In genomic region chr22:21020802-21021429, GRCh38 we compare ENCODE assay signal across 1 cellular context.
TF ChIP-seq lines count a peak whose summit lies in the region.

No MANE protein-coding gene starts in this region.

TF ChIP-seq in K562, 482 proteins besides CTCF, POLR2A, EP300 and RAD21 (continued from another document and continues in another):
- TF ChIP-seq ELK1 (CRISPR knock-in tag; IDR thresholded peaks at IDR 0.05) = no peak
- no peak for TF ChIP-seq ZKSCAN8 (CRISPR knock-in tag; IDR thresholded peaks at IDR 0.05)
- TF ChIP-seq RBM39 (optimal IDR thresholded peaks at IDR 0.05; ENCODE audit: low read depth, low read length) = peak; percentile 92
- TF ChIP-seq TCF15 (CRISPR knock-in tag; IDR thresholded peaks at IDR 0.05) = 0 out of 2 replicates have a peak, but pooled peaks have one; percentile 55
- TF ChIP-seq CHD2 (IDR thresholded peaks at IDR 0.05; ENCODE audit: low read depth, low read length) = no peak
- no peak for TF ChIP-seq CBX3 (IDR thresholded peaks at IDR 0.05; ENCODE audit: borderline replicate concordance in 1 of 2, low read length in 2 of 2)
- TF ChIP-seq ZBTB49 (CRISPR knock-in tag; IDR thresholded peaks at IDR 0.05; ENCODE audit: borderline replicate concordance) = no peak
- no peak for TF ChIP-seq SIX5 (IDR thresholded peaks at IDR 0.05; ENCODE audit: borderline replicate concordance in 1 of 2, insufficient read depth in 1 of 2, low read depth in 1 of 2, low read length in 2 of 2)
- TF ChIP-seq BRCA1 (IDR thresholded peaks at IDR 0.05) = no peak
- TF ChIP-seq BRCA1 (CRISPR knock-in tag; IDR thresholded peaks at IDR 0.05) = no peak
- TF ChIP-seq TARDBP (IDR thresholded peaks at IDR 0.05) = no peak
- TF ChIP-seq DEAF1 (CRISPR knock-in tag; IDR thresholded peaks at IDR 0.05) = no peak
- TF ChIP-seq HDAC6 (IDR thresholded peaks at IDR 0.05; ENCODE audit: low read depth, low read length) = no peak
- no peak for TF ChIP-seq KAT2B (IDR thresholded peaks at IDR 0.05; ENCODE audit: low read depth, low read length)
- no peak for TF ChIP-seq HDAC3 (IDR thresholded peaks at IDR 0.05; ENCODE audit: borderline replicate concordance, partially characterized antibody)
- TF ChIP-seq NUFIP1 (IDR thresholded peaks at IDR 0.05; ENCODE audit: partially characterized antibody) = no peak
- TF ChIP-seq ZNF431 (CRISPR knock-in tag; IDR thresholded peaks at IDR 0.05) = no peak
- no peak for TF ChIP-seq HDGF (IDR thresholded peaks at IDR 0.05)
- TF ChIP-seq KDM1A (IDR thresholded peaks at IDR 0.05) = no peak
- no peak for TF ChIP-seq EZH2 (IDR thresholded peaks at IDR 0.05; ENCODE audit: borderline replicate concordance, low read depth, low read length)
- TF ChIP-seq MAFK (IDR thresholded peaks at IDR 0.05; ENCODE audit: low read length) = peak; percentile 5; the same call in 1 of the 2 replicates
- TF ChIP-seq E2F6 (IDR thresholded peaks at IDR 0.05; ENCODE audit: borderline replicate concordance in 1 of 2, extremely low read depth in 1 of 2, insufficient read depth in 1 of 2, insufficient read length in 1 of 2, low read depth in 1 of 2, low read length in 1 of 2, poor library complexity in 1 of 2, severe bottlenecking in 1 of 2) = no peak
- no peak for TF ChIP-seq PTRF (tag; IDR thresholded peaks at IDR 0.05)
- TF ChIP-seq E2F3 (CRISPR knock-in tag; IDR thresholded peaks at IDR 0.05) = 0 out of 2 replicates have a peak, but pooled peaks have one; percentile 48
- no peak for TF ChIP-seq ADNP (tag; IDR thresholded peaks at IDR 0.05)
- no peak for TF ChIP-seq POU5F1 (IDR thresholded peaks at IDR 0.05; ENCODE audit: borderline replicate concordance, low read depth, low read length, partially characterized antibody)
- no peak for TF ChIP-seq HES1 (IDR thresholded peaks at IDR 0.05; ENCODE audit: low read depth)
- TF ChIP-seq SMARCB1 (IDR thresholded peaks at IDR 0.05; ENCODE audit: insufficient read length, low read depth) = no peak
- TF ChIP-seq ZNF282 (CRISPR knock-in tag; IDR thresholded peaks at IDR 0.05) = no peak
- no peak for TF ChIP-seq MAFF (IDR thresholded peaks at IDR 0.05; ENCODE audit: low read length)
- TF ChIP-seq MTA3 (IDR thresholded peaks at IDR 0.05; ENCODE audit: borderline replicate concordance) = no peak
- TF ChIP-seq ZNF586 (CRISPR knock-in tag; conservative IDR thresholded peaks at IDR 0.05) = no peak
- TF ChIP-seq POLR2G (IDR thresholded peaks at IDR 0.05; ENCODE audit: low read depth, low read length) = no peak
- no peak for TF ChIP-seq ZFP91 (CRISPR knock-in tag; IDR thresholded peaks at IDR 0.05)
- no peak for TF ChIP-seq CREB5 (CRISPR knock-in tag; IDR thresholded peaks at IDR 0.05)
- TF ChIP-seq NFRKB (IDR thresholded peaks at IDR 0.05; ENCODE audit: low read depth) = no peak
- no peak for TF ChIP-seq ZNF134 (CRISPR knock-in tag; conservative IDR thresholded peaks at IDR 0.05)
- peak; percentile 16; the same call in 1 of the 2 replicates for TF ChIP-seq RREB1 (CRISPR knock-in tag; IDR thresholded peaks at IDR 0.05)
- TF ChIP-seq GABPA (tag; conservative IDR thresholded peaks at IDR 0.05; ENCODE audit: low read depth) = no peak
- TF ChIP-seq CHCHD3 (CRISPR knock-in tag; IDR thresholded peaks at IDR 0.05) = no peak
- TF ChIP-seq ZNF79 (CRISPR knock-in tag; IDR thresholded peaks at IDR 0.05; ENCODE audit: low read depth) = no peak
- peak; percentile 73; the same call in 1 of the 2 replicates for TF ChIP-seq RNF219 (CRISPR knock-in tag; IDR thresholded peaks at IDR 0.05)
- no peak for TF ChIP-seq FOXJ2 (tag; IDR thresholded peaks at IDR 0.05)
- TF ChIP-seq PKNOX1 (IDR thresholded peaks at IDR 0.05) = no peak
- TF ChIP-seq MYC (IDR thresholded peaks at IDR 0.05; ENCODE audit: low read depth, low read length) = peak; percentile 32; the same call in 1 of the 2 replicates
- no peak for TF ChIP-seq MYC (CRISPR knock-in tag; IDR thresholded peaks at IDR 0.05; ENCODE audit: borderline replicate concordance, low read depth)
- no peak for TF ChIP-seq ZNF717 (CRISPR knock-in tag; IDR thresholded peaks at IDR 0.05)
